In the genomic region with DNA sequence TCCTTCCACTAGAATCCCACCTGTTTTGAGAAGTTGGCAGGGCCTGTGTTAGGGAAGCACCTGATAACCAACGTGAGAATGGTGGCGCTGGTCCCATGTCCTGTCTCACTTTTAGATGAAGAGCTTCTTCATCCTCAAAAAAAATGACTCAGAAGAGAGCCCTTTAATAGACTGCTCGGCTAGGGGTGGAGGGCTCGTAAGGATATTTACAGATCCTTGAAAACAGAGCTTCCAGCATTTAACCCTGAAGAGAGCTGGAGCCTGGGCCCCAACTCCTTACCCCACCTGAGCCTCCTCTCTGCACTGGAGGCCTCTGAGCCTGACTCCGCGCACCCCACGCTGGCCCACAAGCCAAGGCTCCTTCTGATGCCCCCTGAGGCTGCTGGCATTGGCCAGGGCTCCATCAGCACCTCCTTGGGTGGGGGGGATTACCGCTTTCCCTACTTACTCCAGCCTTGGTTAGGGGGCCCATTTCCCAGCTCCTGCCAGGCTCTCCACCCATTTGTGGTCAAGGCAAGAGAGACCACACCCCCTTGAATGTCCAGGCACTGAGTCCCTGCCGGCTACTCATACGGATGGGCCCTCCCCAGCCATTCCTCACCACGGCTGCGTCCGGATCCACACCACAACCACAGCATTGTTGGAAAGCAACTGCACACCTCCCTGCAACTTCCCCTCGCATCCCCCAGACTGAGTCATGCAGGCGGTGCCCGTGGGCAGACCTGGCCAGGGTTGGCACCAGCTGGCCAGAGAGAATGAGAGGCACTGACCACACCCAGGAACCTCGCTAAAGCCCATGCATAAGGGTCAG, we compare ENCODE assay signal across 1 cellular context.
TF ChIP-seq lines count a peak whose summit lies in the region.

No MANE protein-coding gene starts in this region.

TF ChIP-seq in SK-N-SH, 30 proteins besides CTCF, POLR2A, EP300 and RAD21 (continued from another document):
- TF ChIP-seq, protein P1, sequence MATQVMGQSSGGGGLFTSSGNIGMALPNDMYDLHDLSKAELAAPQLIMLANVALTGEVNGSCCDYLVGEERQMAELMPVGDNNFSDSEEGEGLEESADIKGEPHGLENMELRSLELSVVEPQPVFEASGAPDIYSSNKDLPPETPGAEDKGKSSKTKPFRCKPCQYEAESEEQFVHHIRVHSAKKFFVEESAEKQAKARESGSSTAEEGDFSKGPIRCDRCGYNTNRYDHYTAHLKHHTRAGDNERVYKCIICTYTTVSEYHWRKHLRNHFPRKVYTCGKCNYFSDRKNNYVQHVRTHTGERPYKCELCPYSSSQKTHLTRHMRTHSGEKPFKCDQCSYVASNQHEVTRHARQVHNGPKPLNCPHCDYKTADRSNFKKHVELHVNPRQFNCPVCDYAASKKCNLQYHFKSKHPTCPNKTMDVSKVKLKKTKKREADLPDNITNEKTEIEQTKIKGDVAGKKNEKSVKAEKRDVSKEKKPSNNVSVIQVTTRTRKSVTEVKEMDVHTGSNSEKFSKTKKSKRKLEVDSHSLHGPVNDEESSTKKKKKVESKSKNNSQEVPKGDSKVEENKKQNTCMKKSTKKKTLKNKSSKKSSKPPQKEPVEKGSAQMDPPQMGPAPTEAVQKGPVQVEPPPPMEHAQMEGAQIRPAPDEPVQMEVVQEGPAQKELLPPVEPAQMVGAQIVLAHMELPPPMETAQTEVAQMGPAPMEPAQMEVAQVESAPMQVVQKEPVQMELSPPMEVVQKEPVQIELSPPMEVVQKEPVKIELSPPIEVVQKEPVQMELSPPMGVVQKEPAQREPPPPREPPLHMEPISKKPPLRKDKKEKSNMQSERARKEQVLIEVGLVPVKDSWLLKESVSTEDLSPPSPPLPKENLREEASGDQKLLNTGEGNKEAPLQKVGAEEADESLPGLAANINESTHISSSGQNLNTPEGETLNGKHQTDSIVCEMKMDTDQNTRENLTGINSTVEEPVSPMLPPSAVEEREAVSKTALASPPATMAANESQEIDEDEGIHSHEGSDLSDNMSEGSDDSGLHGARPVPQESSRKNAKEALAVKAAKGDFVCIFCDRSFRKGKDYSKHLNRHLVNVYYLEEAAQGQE (IDR thresholded peaks at IDR 0.05; ENCODE audit: low read depth, low read length), result peak; percentile 67; the same call in 1 of the 2 replicates
- TF ChIP-seq POLR2AphosphoS5 (IDR thresholded peaks at IDR 0.05; ENCODE audit: low read depth, low read length), result peak; percentile 61; the same call in 1 of the 2 replicates
- no peak for TF ChIP-seq FOXJ3 (CRISPR knock-in tag; IDR thresholded peaks at IDR 0.05)
- TF ChIP-seq GATA2 (CRISPR knock-in tag; IDR thresholded peaks at IDR 0.05), result no peak
- peak; percentile 80 for TF ChIP-seq TEAD4 (IDR thresholded peaks at IDR 0.05; ENCODE audit: borderline replicate concordance, insufficient read depth)
- TF ChIP-seq MEF2A (IDR thresholded peaks at IDR 0.05; ENCODE audit: borderline replicate concordance, low read depth), result no peak
- TF ChIP-seq RXRA (IDR thresholded peaks at IDR 0.05; ENCODE audit: borderline replicate concordance, low read depth), result peak; percentile 73; the same call in 1 of the 2 replicates
- no peak for TF ChIP-seq SMC3 (IDR thresholded peaks at IDR 0.05; ENCODE audit: low read depth, low read length)
- peak; percentile 35; the same call in 1 of the 2 replicates for TF ChIP-seq ELF1 (IDR thresholded peaks at IDR 0.05)
- TF ChIP-seq RFX5 (IDR thresholded peaks at IDR 0.05; ENCODE audit: low read length), result no peak
- TF ChIP-seq, protein P2, sequence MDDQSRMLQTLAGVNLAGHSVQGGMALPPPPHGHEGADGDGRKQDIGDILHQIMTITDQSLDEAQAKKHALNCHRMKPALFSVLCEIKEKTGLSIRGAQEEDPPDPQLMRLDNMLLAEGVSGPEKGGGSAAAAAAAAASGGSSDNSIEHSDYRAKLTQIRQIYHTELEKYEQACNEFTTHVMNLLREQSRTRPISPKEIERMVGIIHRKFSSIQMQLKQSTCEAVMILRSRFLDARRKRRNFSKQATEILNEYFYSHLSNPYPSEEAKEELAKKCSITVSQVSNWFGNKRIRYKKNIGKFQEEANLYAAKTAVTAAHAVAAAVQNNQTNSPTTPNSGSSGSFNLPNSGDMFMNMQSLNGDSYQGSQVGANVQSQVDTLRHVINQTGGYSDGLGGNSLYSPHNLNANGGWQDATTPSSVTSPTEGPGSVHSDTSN (IDR thresholded peaks at IDR 0.05), result peak; percentile 69
- TF ChIP-seq, protein P3, sequence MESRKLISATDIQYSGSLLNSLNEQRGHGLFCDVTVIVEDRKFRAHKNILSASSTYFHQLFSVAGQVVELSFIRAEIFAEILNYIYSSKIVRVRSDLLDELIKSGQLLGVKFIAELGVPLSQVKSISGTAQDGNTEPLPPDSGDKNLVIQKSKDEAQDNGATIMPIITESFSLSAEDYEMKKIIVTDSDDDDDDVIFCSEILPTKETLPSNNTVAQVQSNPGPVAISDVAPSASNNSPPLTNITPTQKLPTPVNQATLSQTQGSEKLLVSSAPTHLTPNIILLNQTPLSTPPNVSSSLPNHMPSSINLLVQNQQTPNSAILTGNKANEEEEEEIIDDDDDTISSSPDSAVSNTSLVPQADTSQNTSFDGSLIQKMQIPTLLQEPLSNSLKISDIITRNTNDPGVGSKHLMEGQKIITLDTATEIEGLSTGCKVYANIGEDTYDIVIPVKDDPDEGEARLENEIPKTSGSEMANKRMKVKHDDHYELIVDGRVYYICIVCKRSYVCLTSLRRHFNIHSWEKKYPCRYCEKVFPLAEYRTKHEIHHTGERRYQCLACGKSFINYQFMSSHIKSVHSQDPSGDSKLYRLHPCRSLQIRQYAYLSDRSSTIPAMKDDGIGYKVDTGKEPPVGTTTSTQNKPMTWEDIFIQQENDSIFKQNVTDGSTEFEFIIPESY (IDR thresholded peaks at IDR 0.05; ENCODE audit: borderline replicate concordance, low read depth), result peak; percentile 28; the same call in 1 of the 2 replicates
- TF ChIP-seq, protein P4, sequence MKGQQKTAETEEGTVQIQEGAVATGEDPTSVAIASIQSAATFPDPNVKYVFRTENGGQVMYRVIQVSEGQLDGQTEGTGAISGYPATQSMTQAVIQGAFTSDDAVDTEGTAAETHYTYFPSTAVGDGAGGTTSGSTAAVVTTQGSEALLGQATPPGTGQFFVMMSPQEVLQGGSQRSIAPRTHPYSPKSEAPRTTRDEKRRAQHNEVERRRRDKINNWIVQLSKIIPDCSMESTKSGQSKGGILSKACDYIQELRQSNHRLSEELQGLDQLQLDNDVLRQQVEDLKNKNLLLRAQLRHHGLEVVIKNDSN (IDR thresholded peaks at IDR 0.05; ENCODE audit: borderline replicate concordance, low read depth), result no peak
- no peak for TF ChIP-seq FOXM1 (IDR thresholded peaks at IDR 0.05; ENCODE audit: low read depth)
- TF ChIP-seq, protein P5, sequence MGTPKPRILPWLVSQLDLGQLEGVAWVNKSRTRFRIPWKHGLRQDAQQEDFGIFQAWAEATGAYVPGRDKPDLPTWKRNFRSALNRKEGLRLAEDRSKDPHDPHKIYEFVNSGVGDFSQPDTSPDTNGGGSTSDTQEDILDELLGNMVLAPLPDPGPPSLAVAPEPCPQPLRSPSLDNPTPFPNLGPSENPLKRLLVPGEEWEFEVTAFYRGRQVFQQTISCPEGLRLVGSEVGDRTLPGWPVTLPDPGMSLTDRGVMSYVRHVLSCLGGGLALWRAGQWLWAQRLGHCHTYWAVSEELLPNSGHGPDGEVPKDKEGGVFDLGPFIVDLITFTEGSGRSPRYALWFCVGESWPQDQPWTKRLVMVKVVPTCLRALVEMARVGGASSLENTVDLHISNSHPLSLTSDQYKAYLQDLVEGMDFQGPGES (IDR thresholded peaks at IDR 0.05; ENCODE audit: low read depth, low read length), result no peak
- no peak for TF ChIP-seq SIN3A (IDR thresholded peaks at IDR 0.05; ENCODE audit: borderline replicate concordance, low read depth, low read length)
- TF ChIP-seq MXI1 (IDR thresholded peaks at IDR 0.05; ENCODE audit: low read depth, low read length), result no peak
- peak; percentile 90 for TF ChIP-seq JUND (IDR thresholded peaks at IDR 0.05)
- peak; percentile 96 for TF ChIP-seq NFIC (IDR thresholded peaks at IDR 0.05; ENCODE audit: borderline replicate concordance)
- no peak for TF ChIP-seq YY1 (IDR thresholded peaks at IDR 0.05; ENCODE audit: low read depth)
- TF ChIP-seq, protein P6, sequence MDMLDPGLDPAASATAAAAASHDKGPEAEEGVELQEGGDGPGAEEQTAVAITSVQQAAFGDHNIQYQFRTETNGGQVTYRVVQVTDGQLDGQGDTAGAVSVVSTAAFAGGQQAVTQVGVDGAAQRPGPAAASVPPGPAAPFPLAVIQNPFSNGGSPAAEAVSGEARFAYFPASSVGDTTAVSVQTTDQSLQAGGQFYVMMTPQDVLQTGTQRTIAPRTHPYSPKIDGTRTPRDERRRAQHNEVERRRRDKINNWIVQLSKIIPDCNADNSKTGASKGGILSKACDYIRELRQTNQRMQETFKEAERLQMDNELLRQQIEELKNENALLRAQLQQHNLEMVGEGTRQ (IDR thresholded peaks at IDR 0.05; ENCODE audit: borderline replicate concordance, low read depth, low read length), result no peak
- no peak for TF ChIP-seq GABPA (IDR thresholded peaks at IDR 0.05; ENCODE audit: low read depth)
- no peak for TF ChIP-seq CHD2 (IDR thresholded peaks at IDR 0.05; ENCODE audit: low read length, partially characterized antibody)
- TF ChIP-seq, protein P7, sequence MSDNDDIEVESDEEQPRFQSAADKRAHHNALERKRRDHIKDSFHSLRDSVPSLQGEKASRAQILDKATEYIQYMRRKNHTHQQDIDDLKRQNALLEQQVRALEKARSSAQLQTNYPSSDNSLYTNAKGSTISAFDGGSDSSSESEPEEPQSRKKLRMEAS (IDR thresholded peaks at IDR 0.05; ENCODE audit: low read depth), result peak; percentile 89
- TF ChIP-seq TCF12 (IDR thresholded peaks at IDR 0.05), result peak; percentile 94
- no peak for TF ChIP-seq EZH2phosphoT487 (IDR thresholded peaks at IDR 0.05; ENCODE audit: borderline replicate concordance, low read depth)
TF ChIP-seq in SK-N-SH: peak in this region for 13.
